In genomic region chr16:50741808-50742520, GRCh38 we compare ENCODE assay signal across 8 cellular contexts. TPM values are rescaled to one million over a fixed set of nuclear protein-coding genes. Genes with fewer than 3 reads are reported as not detected.
DNase-seq lines count a peak whose midpoint lies in the region; ATAC-seq and TF ChIP-seq lines count a peak whose summit lies in the region.

Gene CYLD (plus strand): TSS chr16:50742086. CDS start chr16:50749699, 7,613 bp downstream.

- peaks cover 28 to 40% (median 39%) of the 10 kb centered on the region in 3 donors for H3K4me1 Mint-ChIP-seq in IgD-negative memory B cell

- peak within 1 kb of the TSS; percentile 97 to 98 (median 98) for H3K27ac Mint-ChIP-seq in IgD-negative memory B cell

- no peaks in the 10 kb centered on the region for H3K27me3 Mint-ChIP-seq in IgD-negative memory B cell

- no peaks in the 10 kb centered on the region for H3K9me3 ChIP-seq in mononuclear cell (ENCODE audit: low read depth, low read length)

- TF ChIP-seq CTCF in epithelial cell of esophagus (IDR thresholded peaks at IDR 0.05; ENCODE audit: insufficient read depth, low read depth, low read length, missing control alignments), result no peak

- peak; percentile 97 for DNase-seq in DMS 273 treated with DMSO at 0.1 percent for 48 hours (lab: John Stamatoyannopoulos, UW)
- peak; percentile 75 for DNase-seq in OCI-M2 (lab: John Stamatoyannopoulos, UW; ENCODE audit: unreplicated experiment)
- peak; percentile 97 for DNase-seq in activated T-cell treated with anti-CD3 and anti-CD28 coated beads for 4 hours
- DNase-seq in epithelial cell of esophagus (ENCODE audit: low read depth), result peak; percentile 100
- DNase-seq in stimulated activated CD8-positive, alpha-beta memory T cell treated with anti-CD3 and anti-CD28 coated beads, Interleukin-4, amount 100 ng/mL, for 1 hour (ENCODE audit: low read depth in 2 of 2, low spot score in 1 of 2), result peak; percentile 97 to 99

- peak within 1 kb of the TSS; percentile 89 to 98 (median 94) for H3K4me3 Mint-ChIP-seq in IgD-negative memory B cell

- H3K4me1 ChIP-seq in mononuclear cell (ENCODE audit: insufficient read depth, low read length), result peaks cover 36% of the 10 kb centered on the region

- H3K27me3 ChIP-seq in mononuclear cell (ENCODE audit: insufficient read depth, low read length), result no peaks in the 10 kb centered on the region

- no peaks in the 10 kb centered on the region for H3K9me3 Mint-ChIP-seq in IgD-negative memory B cell

- H3K4me3 ChIP-seq in epithelial cell of esophagus (ENCODE audit: low read length), result peak within 1 kb of the TSS; percentile 71
- H3K4me3 ChIP-seq in mononuclear cell (ENCODE audit: low read length), result peak within 1 kb of the TSS; percentile 84

- peaks cover 2% of the 10 kb centered on the region for H3K36me3 Mint-ChIP-seq in IgD-negative memory B cell

- peak; percentile 90 for ATAC-seq in GM21529 (IDR thresholded peaks at IDR 0.05; ENCODE audit: unreplicated experiment)

RNA-seq across cellular contexts. Expression of gene CYLD, which starts in this region (rescaled TPM):
- polyA plus RNA-seq in IgD-negative memory B cell, result 78.2 TPM
- 457 TPM for total RNA-seq in mononuclear cell

Comparison
In these comparisons a context has a peak if more than half of its experiments do, and no peak if none do; other contexts are left out.
1. Peak in every context shown above with its lines: DNase-seq, ATAC-seq and H3K4me3 ChIP-seq.